In genomic region chr1:120282744-120283464, GRCh38 we compare ENCODE assay signal across 8 cellular contexts.
DNase-seq lines count a peak whose midpoint lies in the region; ATAC-seq, FAIRE-seq and TF ChIP-seq lines count a peak whose summit lies in the region.
"Not testable (repeated sequence)": the region's sequence is repeated elsewhere in the genome, so short reads cannot be mapped to it uniquely, and the experiment has no call there.

No MANE protein-coding gene starts in this region.

- H2AK5ac ChIP-seq in IMR-90 (ENCODE audit: low read depth, low read length), result not testable (repeated sequence)

- not testable (repeated sequence) for H2AFZ ChIP-seq in IMR-90 (replicated peaks; ENCODE audit: low read length, poor library complexity); HepG2 (ENCODE audit: low read length)

- TF ChIP-seq CTCF in IMR-90 (conservative IDR thresholded peaks at IDR 0.05; ENCODE audit: low read depth, low read length); heart left ventricle (IDR thresholded peaks at IDR 0.05); HepG2 (CRISPR knock-in tag; IDR thresholded peaks at IDR 0.05); mucosa of descending colon (IDR thresholded peaks at IDR 0.05); psoas muscle (IDR thresholded peaks at IDR 0.05); upper lobe of left lung (IDR thresholded peaks at IDR 0.05): not testable (repeated sequence)

- H2AK9ac ChIP-seq in IMR-90 (replicated peaks; ENCODE audit: low read depth, low read length, poor library complexity), result not testable (repeated sequence)

- H2BK120ac ChIP-seq in IMR-90 (ENCODE audit: low read depth, low read length), result not testable (repeated sequence)

- not testable (repeated sequence) for TF ChIP-seq POLR2A in IMR-90 (IDR thresholded peaks at IDR 0.05; ENCODE audit: low read depth, low read length); heart left ventricle (IDR thresholded peaks at IDR 0.05); HepG2 (IDR thresholded peaks at IDR 0.05; ENCODE audit: insufficient read depth in 1 of 2, low read depth in 2 of 2, low read length in 2 of 2); upper lobe of left lung (IDR thresholded peaks at IDR 0.05)

- H3K23ac ChIP-seq in IMR-90 (ENCODE audit: low read depth, low read length), result not testable (repeated sequence)

- not testable (repeated sequence) for FAIRE-seq in HepG2 (lab: Jason Lieb, UNC)

- WGBS in IMR-90 (ENCODE audit: extremely low coverage in 2 of 2, insufficient read length in 1 of 2), 2 experiments, result no CpG with 5 or more reads among the region's 4 CpGs
- no CpG with 5 or more reads among the region's 4 CpGs for WGBS in heart left ventricle, 4 donors
- no CpG with 5 or more reads among the region's 4 CpGs for WGBS in right cardiac atrium
- no CpG with 5 or more reads among the region's 4 CpGs for WGBS in HepG2 (ENCODE audit: low lambda C conversion rate)
- no CpG with 5 or more reads among the region's 4 CpGs for WGBS in psoas muscle, 3 donors
- WGBS in upper lobe of left lung, 2 donors, result no CpG with 5 or more reads among the region's 4 CpGs

- H2BK20ac ChIP-seq in IMR-90 (ENCODE audit: low read depth, low read length), result not testable (repeated sequence)

- H2BK5ac ChIP-seq in IMR-90 (ENCODE audit: low read depth, low read length, poor library complexity, severe bottlenecking), result not testable (repeated sequence)

- H3K36me3 ChIP-seq in IMR-90 (ENCODE audit: control insufficient read depth, insufficient read depth, low read length); heart left ventricle; HepG2 (replicated peaks in 1 of 2; ENCODE audit: control insufficient read depth in 1 of 2, insufficient read depth in 2 of 2, low read length in 2 of 2); mucosa of descending colon (ENCODE audit: low read depth); psoas muscle (ENCODE audit: insufficient read depth in 1 of 2, low read depth in 1 of 2); upper lobe of left lung: not testable (repeated sequence)

- POLR2A ChIA-PET in IMR-90 (lab: Charles Lee; ENCODE audit: unreplicated experiment); HepG2 (lab: Yijun Ruan, JAX): not testable (repeated sequence)

- not testable (repeated sequence) for H3K56ac ChIP-seq in IMR-90 (ENCODE audit: extremely low read depth, insufficient read depth, low read length)

- not testable (repeated sequence) for TF ChIP-seq RAD21 in IMR-90 (IDR thresholded peaks at IDR 0.05; ENCODE audit: low read length); HepG2 (CRISPR knock-in tag; IDR thresholded peaks at IDR 0.05)

- not testable (repeated sequence) for H3K18ac ChIP-seq in IMR-90 (ENCODE audit: low read depth, low read length)

- dilution Hi-C loops in IMR-90 (cut with HindIII; ENCODE audit: low sequenced_read_pairs, unreplicated experiment), result not testable (repeated sequence)

- not testable (repeated sequence) for H3K9ac ChIP-seq in IMR-90 (ENCODE audit: low read depth, low read length); HepG2 (ENCODE audit: insufficient read depth, low read depth, low read length)

- not testable (repeated sequence) for DNase-seq in IMR-90; heart left ventricle; right cardiac atrium; HepG2 (ENCODE audit: low spot score); mucosa of descending colon; psoas muscle; upper lobe of left lung

- CTCF ChIA-PET in IMR-90 (lab: Yijun Ruan, JAX); HepG2 (lab: Yijun Ruan, JAX; ENCODE audit: low intra/inter-chr PET ratio, low total read pairs): not testable (repeated sequence)

- H3K79me1 ChIP-seq in IMR-90 (ENCODE audit: low read depth in 1 of 2, low read length in 2 of 2), result not testable (repeated sequence)

- H3K27me3 ChIP-seq in IMR-90 (ENCODE audit: control insufficient read depth, insufficient read depth, low read length); heart left ventricle; right cardiac atrium (ENCODE audit: control insufficient read depth, insufficient read depth); HepG2 (ENCODE audit: control insufficient read depth in 1 of 2, insufficient read depth in 2 of 2, low read length in 2 of 2); psoas muscle (ENCODE audit: insufficient read depth in 3 of 3, low read length in 2 of 3); upper lobe of left lung: not testable (repeated sequence)

- not testable (repeated sequence) for BruUV-seq in IMR-90 (replicated peaks; lab: Mats Ljungman, UMichigan); HepG2 (replicated peaks; lab: Mats Ljungman, UMichigan)

- H3K9me1 ChIP-seq in IMR-90 (ENCODE audit: insufficient read depth, low read length), result not testable (repeated sequence)

- not testable (repeated sequence) for H3K14ac ChIP-seq in IMR-90 (replicated peaks; ENCODE audit: low read depth, low read length)

- H4K8ac ChIP-seq in IMR-90 (ENCODE audit: low read depth in 2 of 2, low read length in 2 of 2), result not testable (repeated sequence)

- not testable (repeated sequence) for H3K4me1 ChIP-seq in IMR-90 (ENCODE audit: control insufficient read depth, insufficient read depth, low read length); heart left ventricle; right cardiac atrium (ENCODE audit: control insufficient read depth, insufficient read depth, low read length); HepG2 (ENCODE audit: insufficient read depth, low read length); mucosa of descending colon (ENCODE audit: low read depth); psoas muscle; upper lobe of left lung

- in situ Hi-C loops in IMR-90 (cut with MboI; ENCODE audit: low sequenced_read_pairs); HepG2 (cut with HindIII; ENCODE audit: extremely low pct_ligation_motif_present, low pct_unique_long_range_greater_than_20kb): not testable (repeated sequence)

- H3K27ac ChIP-seq in IMR-90 (ENCODE audit: insufficient read depth, low read length); heart left ventricle; right cardiac atrium (ENCODE audit: low read length); HepG2 (ENCODE audit: extremely low read length, insufficient read depth, low read length); psoas muscle; upper lobe of left lung: not testable (repeated sequence)

- H4K91ac ChIP-seq in IMR-90 (ENCODE audit: insufficient read depth, low read depth, low read length), result not testable (repeated sequence)

- H3K79me2 ChIP-seq in HepG2 (ENCODE audit: insufficient read depth, low read length), result not testable (repeated sequence)

- not testable (repeated sequence) for H2BK15ac ChIP-seq in IMR-90 (ENCODE audit: low read depth, low read length)

- H3K4me3 ChIP-seq in IMR-90 (ENCODE audit: insufficient read depth, low read depth, low read length); heart left ventricle; right cardiac atrium (ENCODE audit: low read length); HepG2 (replicated peaks in 1 of 3; ENCODE audit: insufficient read depth in 1 of 3, low read depth in 2 of 3, low read length in 3 of 3); mucosa of descending colon; psoas muscle; upper lobe of left lung: not testable (repeated sequence)

- H3K9me3 ChIP-seq in IMR-90 (ENCODE audit: control insufficient read depth, insufficient read depth, low read length); heart left ventricle; right cardiac atrium (ENCODE audit: control insufficient read depth, low read length); HepG2 (ENCODE audit: low read length); mucosa of descending colon; psoas muscle; upper lobe of left lung: not testable (repeated sequence)

- H4K20me1 ChIP-seq in IMR-90 (ENCODE audit: insufficient read depth, low read length); HepG2 (ENCODE audit: insufficient read depth, low read length): not testable (repeated sequence)

- not testable (repeated sequence) for H3K4me2 ChIP-seq in IMR-90 (ENCODE audit: low read depth, low read length); HepG2 (ENCODE audit: low read depth, low read length)

- intact Hi-C loops in IMR-90 (cut with micrococcal nuclease); heart left ventricle (cut with DNase I); right cardiac atrium (cut with DNase I); HepG2 (cut with micrococcal nuclease; ENCODE audit: unreplicated experiment); mucosa of descending colon (cut with DNase I, micrococcal nuclease); psoas muscle (cut with DNase I): not testable (repeated sequence)

- TF ChIP-seq EP300 in HepG2 (IDR thresholded peaks at IDR 0.05; ENCODE audit: low read depth in 2 of 2, low read length in 2 of 2); HepG2 (CRISPR knock-in tag; IDR thresholded peaks at IDR 0.05; ENCODE audit: borderline replicate concordance); upper lobe of left lung (IDR thresholded peaks at IDR 0.05): not testable (repeated sequence)

- ATAC-seq in IMR-90 (ENCODE audit: low read depth) (peak; percentile 95), esophagus mucosa (peak; percentile 72), heart left ventricle (peak in 3 of 4 donors; percentile 24 to 48 (median 29)), right cardiac atrium (peak; percentile 65 to 72), HepG2 (peak; percentile 35; the same call in 1 of the 3 replicates), mucosa of descending colon (peak; percentile 93), psoas muscle (peak; percentile 29 to 51 (median 45)), upper lobe of left lung (ENCODE audit: low FRiP score in 2 of 2) (peak; percentile 76 to 91)

- H4K5ac ChIP-seq in IMR-90 (ENCODE audit: low read depth, low read length), result not testable (repeated sequence)

- H3K4ac ChIP-seq in IMR-90 (ENCODE audit: low read depth, low read length), result not testable (repeated sequence)

Comparison
In these comparisons a context has a peak if more than half of its experiments do, and no peak if none do; other contexts are left out.
1. ATAC-seq: peak in every context shown above with its lines; median percentile 95 in IMR-90; 93 in mucosa of descending colon; 84 in upper lobe of left lung; 72 in esophagus mucosa; 68 in right cardiac atrium; 45 in psoas muscle; 35 in HepG2; 29 in heart left ventricle.